2 cellular contexts compared by ENCODE assay signal in the genomic region with DNA sequence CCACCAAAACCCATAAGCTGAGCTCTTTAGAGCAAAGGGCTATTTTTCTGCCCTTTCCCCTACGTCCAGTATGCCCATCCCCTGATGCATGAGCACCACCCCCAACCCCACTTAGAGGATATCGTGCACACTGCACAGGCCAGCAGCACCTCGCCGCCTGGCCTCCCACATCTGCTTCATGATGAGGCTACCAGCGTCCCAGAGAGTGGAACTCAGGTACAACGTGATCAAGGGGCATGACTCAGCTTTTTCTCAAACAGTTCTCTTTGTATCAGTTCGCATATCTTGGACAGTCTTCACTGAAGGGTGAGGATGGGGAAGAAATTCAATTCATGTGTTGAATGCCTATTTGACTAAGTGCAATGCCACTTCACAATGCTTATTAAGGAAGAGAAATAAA.
TF ChIP-seq lines count a peak whose summit lies in the region.

No MANE protein-coding gene starts in this region.

TF ChIP-seq in IMR-90, 13 proteins besides CTCF, POLR2A, EP300 and RAD21:
- TF ChIP-seq FOS (IDR thresholded peaks at IDR 0.05; ENCODE audit: low read depth, low read length) (no peak), CEBPB (IDR thresholded peaks at IDR 0.05; ENCODE audit: low read depth, low read length) (no peak), MAFK (IDR thresholded peaks at IDR 0.05; ENCODE audit: low read depth, low read length) (no peak), NFE2L2 (IDR thresholded peaks at IDR 0.05; ENCODE audit: low read depth, low read length) (peak; percentile 83)
- TF ChIP-seq, protein P1, sequence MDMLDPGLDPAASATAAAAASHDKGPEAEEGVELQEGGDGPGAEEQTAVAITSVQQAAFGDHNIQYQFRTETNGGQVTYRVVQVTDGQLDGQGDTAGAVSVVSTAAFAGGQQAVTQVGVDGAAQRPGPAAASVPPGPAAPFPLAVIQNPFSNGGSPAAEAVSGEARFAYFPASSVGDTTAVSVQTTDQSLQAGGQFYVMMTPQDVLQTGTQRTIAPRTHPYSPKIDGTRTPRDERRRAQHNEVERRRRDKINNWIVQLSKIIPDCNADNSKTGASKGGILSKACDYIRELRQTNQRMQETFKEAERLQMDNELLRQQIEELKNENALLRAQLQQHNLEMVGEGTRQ (IDR thresholded peaks at IDR 0.05; ENCODE audit: low read depth, low read length) = no peak

TF ChIP-seq in H1, 55 proteins besides CTCF, POLR2A, EP300 and RAD21:
- no peak for TF ChIP-seq GTF2F1 (IDR thresholded peaks at IDR 0.05; ENCODE audit: borderline replicate concordance, low read depth, low read length)
- no peak for TF ChIP-seq NANOG (IDR thresholded peaks at IDR 0.05; ENCODE audit: insufficient read depth, low read depth, low read length, poor library complexity, severe bottlenecking)
- 0 out of 2 replicates have a peak, but pooled peaks have one; percentile 34 for TF ChIP-seq KDM1A (IDR thresholded peaks at IDR 0.05; ENCODE audit: borderline replicate concordance, low read length)
- TF ChIP-seq CBX8 (IDR thresholded peaks at IDR 0.05; ENCODE audit: borderline replicate concordance, low read depth, low read length) = no peak
- TF ChIP-seq BACH1 (IDR thresholded peaks at IDR 0.05; ENCODE audit: low read length) = peak; percentile 76
- TF ChIP-seq TAF1 (IDR thresholded peaks at IDR 0.05; ENCODE audit: low read depth, low read length) = no peak
- TF ChIP-seq MAFK (IDR thresholded peaks at IDR 0.05; ENCODE audit: low read depth, low read length) = peak; percentile 66
